8 cellular contexts compared by ENCODE assay signal in genomic region chr14:24006872-24007721, GRCh38. TPM values are rescaled to one million over a fixed set of nuclear protein-coding genes. Genes with fewer than 3 reads are reported as not detected.
DNase-seq lines count a peak whose midpoint lies in the region; ATAC-seq and TF ChIP-seq lines count a peak whose summit lies in the region.
"Not testable (repeated sequence)": the region's sequence is repeated elsewhere in the genome, so short reads cannot be mapped to it uniquely, and the experiment has no call there.

No MANE protein-coding gene starts in this region.

- H3K36me3 ChIP-seq in body of pancreas (replicated peaks in 1 of 2; ENCODE audit: insufficient read depth in 1 of 2, low read depth in 2 of 2); skeletal muscle satellite cell (ENCODE audit: insufficient read depth, low read length); upper lobe of left lung: not testable (repeated sequence)

- H3K27ac ChIP-seq in body of pancreas (peak overlapping the region in 2 of 4 donors; percentile 25 to 26), upper lobe of left lung (peak overlapping the region in 2 of 4 donors; percentile 49 to 74)

- DNase-seq in NCI-H2029 (lab: John Stamatoyannopoulos, UW) = peak; percentile 34
- DNase-seq in activated CD4-positive, alpha-beta T cell treated with anti-CD3 and anti-CD28 coated beads for 1 hour = peak; percentile 53
- DNase-seq in body of pancreas = peak; percentile 30 to 75 (median 54)
- peak; percentile 41 to 93 for DNase-seq in upper lobe of left lung

- intact Hi-C loops in body of pancreas (cut with DNase I) = not testable (repeated sequence)

- peak; percentile 91 for ATAC-seq in GM18511 (IDR thresholded peaks at IDR 0.05; ENCODE audit: unreplicated experiment)
- peak; percentile 78 for ATAC-seq in HG02870 (IDR thresholded peaks at IDR 0.05; ENCODE audit: unreplicated experiment)
- peak; percentile 94 for ATAC-seq in body of pancreas
- ATAC-seq in upper lobe of left lung (ENCODE audit: low FRiP score in 2 of 2) = peak; percentile 92 to 99

- TF ChIP-seq CTCF in body of pancreas (IDR thresholded peaks at IDR 0.05); upper lobe of left lung (IDR thresholded peaks at IDR 0.05): not testable (repeated sequence)

- not testable (repeated sequence) for H3K4me1 ChIP-seq in body of pancreas; skeletal muscle satellite cell (ENCODE audit: control insufficient read depth, insufficient read depth, low read length); upper lobe of left lung

- peak overlapping the region; percentile 47 for H3K9ac ChIP-seq in skeletal muscle satellite cell (ENCODE audit: low read depth, low read length)

- H3K27me3 ChIP-seq in body of pancreas; skeletal muscle satellite cell (ENCODE audit: control insufficient read depth, insufficient read depth, low read length); upper lobe of left lung: not testable (repeated sequence)

- WGBS in body of pancreas, 2 donors = 20% methylated on average over 3 to 31 of the region's 59 CpGs
- WGBS in upper lobe of left lung, 2 donors = 5% methylated on average over 18 of the region's 59 CpGs; no CpG with 5 or more reads in 1 of the 2 donors

- not testable (repeated sequence) for TF ChIP-seq EP300 in upper lobe of left lung (IDR thresholded peaks at IDR 0.05)

- not testable (repeated sequence) for H3K9me3 ChIP-seq in body of pancreas; iPS-18c (ENCODE audit: control insufficient read depth, insufficient read depth, low read length); skeletal muscle satellite cell (replicated peaks; ENCODE audit: low read length); upper lobe of left lung

- peak overlapping the region; percentile 79 for H3K4me2 ChIP-seq in skeletal muscle satellite cell (ENCODE audit: low read length)

- TF ChIP-seq POLR2A in body of pancreas (IDR thresholded peaks at IDR 0.05); upper lobe of left lung (IDR thresholded peaks at IDR 0.05): not testable (repeated sequence)

- H3K4me3 ChIP-seq in body of pancreas = not testable (repeated sequence)
- peak overlapping the region; percentile 20; the same call in 1 of the 2 replicates for H3K4me3 ChIP-seq in iPS-18c (ENCODE audit: insufficient read depth, low read depth, low read length)
- H3K4me3 ChIP-seq in skeletal muscle satellite cell (ENCODE audit: low read length) = peak overlapping the region; percentile 67
- peak overlapping the region in 3 of 4 donors; percentile 49 to 55 (median 50) for H3K4me3 ChIP-seq in upper lobe of left lung

RNA-seq across cellular contexts. Expression of gene DHRS4L2, which starts 18.4 kb away (rescaled TPM):
- total RNA-seq in body of pancreas (10 to 100 TPM; 10.6 to 16.5 TPM), upper lobe of left lung (10 to 100 TPM; 13.2 to 27.4 (median 18.2) TPM)
- 8.7 and 12.9 TPM in 2 replicates for total RNA-seq in skeletal muscle satellite cell (2012; rRNA removed)

RNA-seq across cellular contexts. Expression of gene CARMIL3, which starts 44.7 kb away (rescaled TPM):
- total RNA-seq in body of pancreas = under 1 TPM; 0.78 to 0.99 TPM
- total RNA-seq in skeletal muscle satellite cell (2012; rRNA removed) = under 0.01 TPM in 1 of 2 replicates, not detected in the other
- 10 to 100 TPM in 1 of 6 donors, 1 to 10 TPM in 3, under 1 TPM in 2; 0.39 to 15.7 (median 1.2) TPM for total RNA-seq in upper lobe of left lung

RNA-seq across cellular contexts. Expression of gene DHRS4, which starts 53.5 kb away (rescaled TPM):
- total RNA-seq in body of pancreas = 10 to 100 TPM; 18.4 to 45.5 TPM
- total RNA-seq in skeletal muscle satellite cell (2012; rRNA removed) = 24.5 and 45.6 TPM in 2 replicates
- total RNA-seq in upper lobe of left lung = 10 to 100 TPM; 30.3 to 57.9 (median 33.8) TPM
